Comparison of ENCODE assay signal across 1 cellular context in the genomic region with DNA sequence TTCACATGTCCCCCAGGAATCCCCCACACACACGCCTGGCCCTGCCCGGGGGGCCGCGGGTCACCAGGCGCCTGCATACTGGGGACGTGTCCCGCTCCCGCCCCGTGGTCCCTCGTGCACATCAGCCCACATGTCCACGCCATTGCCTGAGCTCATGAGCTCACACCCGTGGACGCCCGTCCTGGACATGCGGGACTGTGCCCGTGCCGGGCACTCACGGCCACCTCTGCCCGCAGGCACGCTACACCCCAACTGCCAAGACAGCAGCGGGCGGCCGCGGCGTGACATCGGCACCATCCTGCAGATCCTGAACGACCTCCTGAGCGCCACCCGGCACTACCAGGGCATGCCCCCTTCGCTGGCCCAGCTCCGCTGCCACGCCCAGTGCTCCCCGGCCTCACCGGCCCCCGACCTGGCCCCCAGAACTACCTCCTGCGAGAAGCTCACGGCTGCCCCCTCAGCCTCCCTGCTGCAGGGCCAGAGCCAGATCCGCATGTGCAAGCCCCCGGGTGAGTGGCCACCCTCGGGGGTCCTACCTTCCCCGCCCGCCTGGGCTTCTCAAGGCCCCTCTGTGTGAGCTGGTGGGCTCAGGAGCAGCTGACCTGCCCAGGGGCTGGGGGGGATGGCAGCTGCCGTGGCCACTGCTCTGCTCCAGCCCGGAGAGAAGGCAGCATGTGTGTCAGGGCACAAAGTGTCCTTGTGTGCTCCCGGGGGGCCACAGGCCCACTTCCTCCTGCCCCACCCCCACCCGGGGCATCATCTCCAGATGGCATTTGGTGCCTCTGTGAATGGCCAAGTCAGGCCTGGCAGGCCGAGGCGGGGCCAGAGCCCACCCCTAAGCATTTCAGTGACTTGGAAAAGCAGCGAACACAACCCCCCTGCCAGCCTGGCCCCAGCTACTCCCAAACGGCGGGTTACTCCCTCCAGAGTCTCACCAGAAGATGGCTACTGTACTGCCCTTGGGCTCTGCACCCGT.
A peak's percentile ranks its signal among the peaks of the same experiment; 100 is the strongest.
TF ChIP-seq lines count a peak whose summit lies in the region.

No MANE protein-coding gene starts in this region.

TF ChIP-seq in HepG2, 621 proteins besides CTCF, POLR2A, EP300 and RAD21 (continued from another document and continues in another):
- TF ChIP-seq, protein P1, sequence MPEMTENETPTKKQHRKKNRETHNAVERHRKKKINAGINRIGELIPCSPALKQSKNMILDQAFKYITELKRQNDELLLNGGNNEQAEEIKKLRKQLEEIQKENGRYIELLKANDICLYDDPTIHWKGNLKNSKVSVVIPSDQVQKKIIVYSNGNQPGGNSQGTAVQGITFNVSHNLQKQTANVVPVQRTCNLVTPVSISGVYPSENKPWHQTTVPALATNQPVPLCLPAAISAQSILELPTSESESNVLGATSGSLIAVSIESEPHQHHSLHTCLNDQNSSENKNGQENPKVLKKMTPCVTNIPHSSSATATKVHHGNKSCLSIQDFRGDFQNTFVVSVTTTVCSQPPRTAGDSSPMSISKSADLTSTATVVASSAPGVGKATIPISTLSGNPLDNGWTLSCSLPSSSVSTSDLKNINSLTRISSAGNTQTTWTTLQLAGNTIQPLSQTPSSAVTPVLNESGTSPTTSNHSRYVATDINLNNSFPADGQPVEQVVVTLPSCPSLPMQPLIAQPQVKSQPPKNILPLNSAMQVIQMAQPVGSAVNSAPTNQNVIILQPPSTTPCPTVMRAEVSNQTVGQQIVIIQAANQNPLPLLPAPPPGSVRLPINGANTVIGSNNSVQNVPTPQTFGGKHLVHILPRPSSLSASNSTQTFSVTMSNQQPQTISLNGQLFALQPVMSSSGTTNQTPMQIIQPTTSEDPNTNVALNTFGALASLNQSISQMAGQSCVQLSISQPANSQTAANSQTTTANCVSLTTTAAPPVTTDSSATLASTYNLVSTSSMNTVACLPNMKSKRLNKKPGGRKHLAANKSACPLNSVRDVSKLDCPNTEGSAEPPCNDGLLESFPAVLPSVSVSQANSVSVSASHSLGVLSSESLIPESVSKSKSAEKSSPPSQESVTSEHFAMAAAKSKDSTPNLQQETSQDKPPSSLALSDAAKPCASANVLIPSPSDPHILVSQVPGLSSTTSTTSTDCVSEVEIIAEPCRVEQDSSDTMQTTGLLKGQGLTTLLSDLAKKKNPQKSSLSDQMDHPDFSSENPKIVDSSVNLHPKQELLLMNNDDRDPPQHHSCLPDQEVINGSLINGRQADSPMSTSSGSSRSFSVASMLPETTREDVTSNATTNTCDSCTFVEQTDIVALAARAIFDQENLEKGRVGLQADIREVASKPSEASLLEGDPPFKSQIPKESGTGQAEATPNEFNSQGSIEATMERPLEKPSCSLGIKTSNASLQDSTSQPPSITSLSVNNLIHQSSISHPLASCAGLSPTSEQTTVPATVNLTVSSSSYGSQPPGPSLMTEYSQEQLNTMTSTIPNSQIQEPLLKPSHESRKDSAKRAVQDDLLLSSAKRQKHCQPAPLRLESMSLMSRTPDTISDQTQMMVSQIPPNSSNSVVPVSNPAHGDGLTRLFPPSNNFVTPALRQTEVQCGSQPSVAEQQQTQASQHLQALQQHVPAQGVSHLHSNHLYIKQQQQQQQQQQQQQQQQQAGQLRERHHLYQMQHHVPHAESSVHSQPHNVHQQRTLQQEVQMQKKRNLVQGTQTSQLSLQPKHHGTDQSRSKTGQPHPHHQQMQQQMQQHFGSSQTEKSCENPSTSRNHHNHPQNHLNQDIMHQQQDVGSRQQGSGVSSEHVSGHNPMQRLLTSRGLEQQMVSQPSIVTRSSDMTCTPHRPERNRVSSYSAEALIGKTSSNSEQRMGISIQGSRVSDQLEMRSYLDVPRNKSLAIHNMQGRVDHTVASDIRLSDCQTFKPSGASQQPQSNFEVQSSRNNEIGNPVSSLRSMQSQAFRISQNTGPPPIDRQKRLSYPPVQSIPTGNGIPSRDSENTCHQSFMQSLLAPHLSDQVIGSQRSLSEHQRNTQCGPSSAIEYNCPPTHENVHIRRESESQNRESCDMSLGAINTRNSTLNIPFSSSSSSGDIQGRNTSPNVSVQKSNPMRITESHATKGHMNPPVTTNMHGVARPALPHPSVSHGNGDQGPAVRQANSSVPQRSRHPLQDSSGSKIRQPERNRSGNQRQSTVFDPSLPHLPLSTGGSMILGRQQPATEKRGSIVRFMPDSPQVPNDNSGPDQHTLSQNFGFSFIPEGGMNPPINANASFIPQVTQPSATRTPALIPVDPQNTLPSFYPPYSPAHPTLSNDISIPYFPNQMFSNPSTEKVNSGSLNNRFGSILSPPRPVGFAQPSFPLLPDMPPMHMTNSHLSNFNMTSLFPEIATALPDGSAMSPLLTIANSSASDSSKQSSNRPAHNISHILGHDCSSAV (CRISPR knock-in tag; IDR thresholded peaks at IDR 0.05; ENCODE audit: borderline replicate concordance) = no peak
- TF ChIP-seq ZNF549 (CRISPR knock-in tag; IDR thresholded peaks at IDR 0.05) (no peak), RXRA (CRISPR knock-in tag; IDR thresholded peaks at IDR 0.05) (0 out of 2 replicates have a peak, but pooled peaks have one; percentile 35), ZNF674 (CRISPR knock-in tag; IDR thresholded peaks at IDR 0.05; ENCODE audit: low read depth) (no peak), ELF4 (CRISPR knock-in tag; IDR thresholded peaks at IDR 0.05; ENCODE audit: borderline replicate concordance) (no peak), ZNF24 (IDR thresholded peaks at IDR 0.05) (no peak), TEAD3 (CRISPR knock-in tag; optimal IDR thresholded peaks at IDR 0.05; ENCODE audit: borderline replicate concordance) (no peak), CC2D1A (CRISPR knock-in tag; IDR thresholded peaks at IDR 0.05) (no peak), ZNF607 (CRISPR knock-in tag; IDR thresholded peaks at IDR 0.05; ENCODE audit: borderline replicate concordance) (peak; percentile 44; the same call in 1 of the 2 replicates), TRIM24 (CRISPR knock-in tag; IDR thresholded peaks at IDR 0.05) (no peak), JDP2 (CRISPR knock-in tag; IDR thresholded peaks at IDR 0.05; ENCODE audit: borderline replicate concordance) (no peak), ZNF3 (CRISPR knock-in tag; IDR thresholded peaks at IDR 0.05) (no peak), ZNF543 (CRISPR knock-in tag; IDR thresholded peaks at IDR 0.05) (no peak), HNRNPL (IDR thresholded peaks at IDR 0.05; ENCODE audit: low read depth, low read length) (peak; percentile 90), JUNB (CRISPR knock-in tag; IDR thresholded peaks at IDR 0.05; ENCODE audit: borderline replicate concordance) (no peak), ZMYM3 (CRISPR knock-in tag; IDR thresholded peaks at IDR 0.05) (no peak), SOX5 (CRISPR knock-in tag; IDR thresholded peaks at IDR 0.05; ENCODE audit: borderline replicate concordance) (no peak)
- TF ChIP-seq, protein P2, sequence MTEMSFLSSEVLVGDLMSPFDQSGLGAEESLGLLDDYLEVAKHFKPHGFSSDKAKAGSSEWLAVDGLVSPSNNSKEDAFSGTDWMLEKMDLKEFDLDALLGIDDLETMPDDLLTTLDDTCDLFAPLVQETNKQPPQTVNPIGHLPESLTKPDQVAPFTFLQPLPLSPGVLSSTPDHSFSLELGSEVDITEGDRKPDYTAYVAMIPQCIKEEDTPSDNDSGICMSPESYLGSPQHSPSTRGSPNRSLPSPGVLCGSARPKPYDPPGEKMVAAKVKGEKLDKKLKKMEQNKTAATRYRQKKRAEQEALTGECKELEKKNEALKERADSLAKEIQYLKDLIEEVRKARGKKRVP (CRISPR knock-in tag; IDR thresholded peaks at IDR 0.05) = no peak
- TF ChIP-seq, protein P3, sequence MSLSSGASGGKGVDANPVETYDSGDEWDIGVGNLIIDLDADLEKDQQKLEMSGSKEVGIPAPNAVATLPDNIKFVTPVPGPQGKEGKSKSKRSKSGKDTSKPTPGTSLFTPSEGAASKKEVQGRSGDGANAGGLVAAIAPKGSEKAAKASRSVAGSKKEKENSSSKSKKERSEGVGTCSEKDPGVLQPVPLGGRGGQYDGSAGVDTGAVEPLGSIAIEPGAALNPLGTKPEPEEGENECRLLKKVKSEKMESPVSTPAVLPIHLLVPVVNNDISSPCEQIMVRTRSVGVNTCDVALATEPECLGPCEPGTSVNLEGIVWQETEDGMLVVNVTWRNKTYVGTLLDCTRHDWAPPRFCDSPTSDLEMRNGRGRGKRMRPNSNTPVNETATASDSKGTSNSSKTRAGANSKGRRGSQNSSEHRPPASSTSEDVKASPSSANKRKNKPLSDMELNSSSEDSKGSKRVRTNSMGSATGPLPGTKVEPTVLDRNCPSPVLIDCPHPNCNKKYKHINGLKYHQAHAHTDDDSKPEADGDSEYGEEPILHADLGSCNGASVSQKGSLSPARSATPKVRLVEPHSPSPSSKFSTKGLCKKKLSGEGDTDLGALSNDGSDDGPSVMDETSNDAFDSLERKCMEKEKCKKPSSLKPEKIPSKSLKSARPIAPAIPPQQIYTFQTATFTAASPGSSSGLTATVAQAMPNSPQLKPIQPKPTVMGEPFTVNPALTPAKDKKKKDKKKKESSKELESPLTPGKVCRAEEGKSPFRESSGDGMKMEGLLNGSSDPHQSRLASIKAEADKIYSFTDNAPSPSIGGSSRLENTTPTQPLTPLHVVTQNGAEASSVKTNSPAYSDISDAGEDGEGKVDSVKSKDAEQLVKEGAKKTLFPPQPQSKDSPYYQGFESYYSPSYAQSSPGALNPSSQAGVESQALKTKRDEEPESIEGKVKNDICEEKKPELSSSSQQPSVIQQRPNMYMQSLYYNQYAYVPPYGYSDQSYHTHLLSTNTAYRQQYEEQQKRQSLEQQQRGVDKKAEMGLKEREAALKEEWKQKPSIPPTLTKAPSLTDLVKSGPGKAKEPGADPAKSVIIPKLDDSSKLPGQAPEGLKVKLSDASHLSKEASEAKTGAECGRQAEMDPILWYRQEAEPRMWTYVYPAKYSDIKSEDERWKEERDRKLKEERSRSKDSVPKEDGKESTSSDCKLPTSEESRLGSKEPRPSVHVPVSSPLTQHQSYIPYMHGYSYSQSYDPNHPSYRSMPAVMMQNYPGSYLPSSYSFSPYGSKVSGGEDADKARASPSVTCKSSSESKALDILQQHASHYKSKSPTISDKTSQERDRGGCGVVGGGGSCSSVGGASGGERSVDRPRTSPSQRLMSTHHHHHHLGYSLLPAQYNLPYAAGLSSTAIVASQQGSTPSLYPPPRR (CRISPR knock-in tag; IDR thresholded peaks at IDR 0.05; ENCODE audit: borderline replicate concordance) = no peak
- TF ChIP-seq, protein P4, sequence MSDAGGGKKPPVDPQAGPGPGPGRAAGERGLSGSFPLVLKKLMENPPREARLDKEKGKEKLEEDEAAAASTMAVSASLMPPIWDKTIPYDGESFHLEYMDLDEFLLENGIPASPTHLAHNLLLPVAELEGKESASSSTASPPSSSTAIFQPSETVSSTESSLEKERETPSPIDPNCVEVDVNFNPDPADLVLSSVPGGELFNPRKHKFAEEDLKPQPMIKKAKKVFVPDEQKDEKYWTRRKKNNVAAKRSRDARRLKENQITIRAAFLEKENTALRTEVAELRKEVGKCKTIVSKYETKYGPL (CRISPR knock-in tag; IDR thresholded peaks at IDR 0.05) = no peak
- TF ChIP-seq, protein P5, sequence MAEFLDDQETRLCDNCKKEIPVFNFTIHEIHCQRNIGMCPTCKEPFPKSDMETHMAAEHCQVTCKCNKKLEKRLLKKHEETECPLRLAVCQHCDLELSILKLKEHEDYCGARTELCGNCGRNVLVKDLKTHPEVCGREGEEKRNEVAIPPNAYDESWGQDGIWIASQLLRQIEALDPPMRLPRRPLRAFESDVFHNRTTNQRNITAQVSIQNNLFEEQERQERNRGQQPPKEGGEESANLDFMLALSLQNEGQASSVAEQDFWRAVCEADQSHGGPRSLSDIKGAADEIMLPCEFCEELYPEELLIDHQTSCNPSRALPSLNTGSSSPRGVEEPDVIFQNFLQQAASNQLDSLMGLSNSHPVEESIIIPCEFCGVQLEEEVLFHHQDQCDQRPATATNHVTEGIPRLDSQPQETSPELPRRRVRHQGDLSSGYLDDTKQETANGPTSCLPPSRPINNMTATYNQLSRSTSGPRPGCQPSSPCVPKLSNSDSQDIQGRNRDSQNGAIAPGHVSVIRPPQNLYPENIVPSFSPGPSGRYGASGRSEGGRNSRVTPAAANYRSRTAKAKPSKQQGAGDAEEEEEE (CRISPR knock-in tag; IDR thresholded peaks at IDR 0.05; ENCODE audit: borderline replicate concordance) = no peak
- TF ChIP-seq, protein P6, sequence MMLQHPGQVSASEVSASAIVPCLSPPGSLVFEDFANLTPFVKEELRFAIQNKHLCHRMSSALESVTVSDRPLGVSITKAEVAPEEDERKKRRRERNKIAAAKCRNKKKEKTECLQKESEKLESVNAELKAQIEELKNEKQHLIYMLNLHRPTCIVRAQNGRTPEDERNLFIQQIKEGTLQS (CRISPR knock-in tag; IDR thresholded peaks at IDR 0.05) = no peak
- TF ChIP-seq, protein P7, sequence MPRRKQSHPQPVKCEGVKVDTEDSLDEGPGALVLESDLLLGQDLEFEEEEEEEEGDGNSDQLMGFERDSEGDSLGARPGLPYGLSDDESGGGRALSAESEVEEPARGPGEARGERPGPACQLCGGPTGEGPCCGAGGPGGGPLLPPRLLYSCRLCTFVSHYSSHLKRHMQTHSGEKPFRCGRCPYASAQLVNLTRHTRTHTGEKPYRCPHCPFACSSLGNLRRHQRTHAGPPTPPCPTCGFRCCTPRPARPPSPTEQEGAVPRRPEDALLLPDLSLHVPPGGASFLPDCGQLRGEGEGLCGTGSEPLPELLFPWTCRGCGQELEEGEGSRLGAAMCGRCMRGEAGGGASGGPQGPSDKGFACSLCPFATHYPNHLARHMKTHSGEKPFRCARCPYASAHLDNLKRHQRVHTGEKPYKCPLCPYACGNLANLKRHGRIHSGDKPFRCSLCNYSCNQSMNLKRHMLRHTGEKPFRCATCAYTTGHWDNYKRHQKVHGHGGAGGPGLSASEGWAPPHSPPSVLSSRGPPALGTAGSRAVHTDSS (CRISPR knock-in tag; conservative IDR thresholded peaks at IDR 0.05) = no peak
- TF ChIP-seq, protein P8, sequence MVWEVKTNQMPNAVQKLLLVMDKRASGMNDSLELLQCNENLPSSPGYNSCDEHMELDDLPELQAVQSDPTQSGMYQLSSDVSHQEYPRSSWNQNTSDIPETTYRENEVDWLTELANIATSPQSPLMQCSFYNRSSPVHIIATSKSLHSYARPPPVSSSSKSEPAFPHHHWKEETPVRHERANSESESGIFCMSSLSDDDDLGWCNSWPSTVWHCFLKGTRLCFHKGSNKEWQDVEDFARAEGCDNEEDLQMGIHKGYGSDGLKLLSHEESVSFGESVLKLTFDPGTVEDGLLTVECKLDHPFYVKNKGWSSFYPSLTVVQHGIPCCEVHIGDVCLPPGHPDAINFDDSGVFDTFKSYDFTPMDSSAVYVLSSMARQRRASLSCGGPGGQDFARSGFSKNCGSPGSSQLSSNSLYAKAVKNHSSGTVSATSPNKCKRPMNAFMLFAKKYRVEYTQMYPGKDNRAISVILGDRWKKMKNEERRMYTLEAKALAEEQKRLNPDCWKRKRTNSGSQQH (CRISPR knock-in tag; IDR thresholded peaks at IDR 0.05; ENCODE audit: low read depth) = no peak
- TF ChIP-seq, protein P9, sequence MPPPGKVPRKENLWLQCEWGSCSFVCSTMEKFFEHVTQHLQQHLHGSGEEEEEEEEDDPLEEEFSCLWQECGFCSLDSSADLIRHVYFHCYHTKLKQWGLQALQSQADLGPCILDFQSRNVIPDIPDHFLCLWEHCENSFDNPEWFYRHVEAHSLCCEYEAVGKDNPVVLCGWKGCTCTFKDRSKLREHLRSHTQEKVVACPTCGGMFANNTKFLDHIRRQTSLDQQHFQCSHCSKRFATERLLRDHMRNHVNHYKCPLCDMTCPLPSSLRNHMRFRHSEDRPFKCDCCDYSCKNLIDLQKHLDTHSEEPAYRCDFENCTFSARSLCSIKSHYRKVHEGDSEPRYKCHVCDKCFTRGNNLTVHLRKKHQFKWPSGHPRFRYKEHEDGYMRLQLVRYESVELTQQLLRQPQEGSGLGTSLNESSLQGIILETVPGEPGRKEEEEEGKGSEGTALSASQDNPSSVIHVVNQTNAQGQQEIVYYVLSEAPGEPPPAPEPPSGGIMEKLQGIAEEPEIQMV (CRISPR knock-in tag; IDR thresholded peaks at IDR 0.05; ENCODE audit: low read depth) = no peak
